Comparison of ENCODE assay signal across 26 cellular contexts in the genomic region with DNA sequence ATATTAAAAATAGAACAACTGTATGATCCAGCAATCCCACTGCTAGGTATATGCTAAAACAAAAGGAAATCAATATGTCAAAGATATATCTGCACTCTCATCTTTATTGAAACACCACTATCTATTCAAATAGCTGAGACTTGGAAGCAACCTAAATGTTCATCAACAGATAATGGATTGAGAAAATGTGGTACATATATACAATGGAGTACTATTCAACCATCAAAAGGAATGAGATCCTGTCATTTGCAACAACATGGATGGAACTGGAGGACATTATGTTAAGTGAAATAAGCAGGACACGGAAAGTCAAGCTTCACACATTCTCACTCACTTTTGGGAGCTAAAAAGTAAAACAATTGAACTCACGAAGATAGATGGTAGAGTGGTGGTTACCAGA.
"Had no signal": no experiment of that assay in that cellular context is flagged by ENCODE, and none has a peak within 500 bp of the region (broad histone marks: within the 10 kb centered on the region; RNA-seq: fewer than 3 reads in every experiment).

No MANE protein-coding gene starts in this region.

- DNase-seq: stimulated activated CD4-positive, alpha-beta T cell treated with anti-CD3 and anti-CD28 coated beads, Interleukin-2, amount 100 ng/mL, for 48 hours; stimulated activated CD4-positive, alpha-beta T cell treated with anti-CD3 and anti-CD28 coated beads, Interleukin-4, amount 100 ng/mL, for 1 hour; stimulated activated CD4-positive, alpha-beta T cell treated with anti-CD3 and anti-CD28 coated beads, Interleukin-4, amount 100 ng/mL, for 24 hours; stimulated activated CD4-positive, alpha-beta T cell treated with anti-CD3 and anti-CD28 coated beads, Interleukin-4, amount 100 ng/mL, for 4 hours; stimulated activated CD8-positive, alpha-beta memory T cell treated with anti-CD3 and anti-CD28 coated beads, Interleukin-4, amount 100 ng/mL, for 48 hours; stimulated activated naive B cell treated with anti-CD40 and anti-IgM and Interleukin-4, amounts not matched to agents 10 μg/mL and 1 μg/mL and 100 μg/mL, for 72 hours; stimulated activated naive CD4-positive, alpha-beta T cell; stimulated activated naive CD4-positive, alpha-beta T cell treated with Interleukin-2 at 50 U/mL for 16 hours; stimulated activated naive CD8-positive, alpha-beta T cell treated with anti-CD3 and anti-CD28 coated beads, Interleukin-15, amount 100 ng/mL, for 72 hours; stimulated activated naive CD8-positive, alpha-beta T cell treated with anti-CD3 and anti-CD28 coated beads, Interleukin-15, Interleukin-2, amounts not matched to agents 100 U/mL and 50 U/mL, for 24 hours; stomach; substantia nigra; testis; thyroid gland; tibial artery; transverse colon; trophoblast cell; upper lobe of left lung; upper lobe of right lung; uterus had no signal

- H3K9me3 ChIP-seq: stomach, testis, thoracic aorta, thyroid gland, tibial artery, tibial nerve, transverse colon, upper lobe of right lung, uterus, vagina had no signal

- ATAC-seq: stimulated activated effector memory CD8-positive, alpha-beta T cell treated with anti-CD3 and anti-CD28 coated beads, Interleukin-12 subunit alpha, Interleukin-12 subunit beta, amount 100 ng/mL, for 72 hours; stimulated activated memory B cell treated with anti-CD40 and anti-IgM and Interleukin-4, amounts not matched to agents 10 μg/mL and 1 μg/mL and 100 μg/mL, for 72 hours; stimulated activated naive B cell treated with anti-CD40 and anti-IgM and Interleukin-4, amounts not matched to agents 10 μg/mL and 1 μg/mL and 100 μg/mL, for 72 hours; stimulated activated naive CD8-positive, alpha-beta T cell treated with anti-CD3 and anti-CD28 coated beads, Interleukin-15, amount 100 ng/mL, for 72 hours; stimulated activated naive CD8-positive, alpha-beta T cell treated with anti-CD3 and anti-CD28 coated beads, Interleukin-15, Interleukin-2, amounts not matched to agents 100 U/mL and 50 U/mL, for 24 hours; upper lobe of right lung had no signal

- H3K27ac ChIP-seq: stomach, suprapubic skin, testis, thoracic aorta, thyroid gland, tibial artery, tibial nerve, transverse colon, upper lobe of left lung, upper lobe of right lung, uterus, vagina had no signal

- H3K36me3 ChIP-seq: stomach, suprapubic skin, thoracic aorta, thyroid gland, tibial artery, tibial nerve, transverse colon, upper lobe of left lung, upper lobe of right lung, uterus, vagina had no signal

- H3K4me1 ChIP-seq: stomach, suprapubic skin, testis, thyroid gland, tibial artery, tibial nerve, transverse colon, upper lobe of left lung, upper lobe of right lung, uterus, vagina had no signal

- H3K4me3 ChIP-seq: stomach, suprapubic skin, testis, thoracic aorta, thyroid gland, tibial artery, tibial nerve, transverse colon, upper lobe of left lung, upper lobe of right lung, uterus, vagina had no signal

- H3K27me3 ChIP-seq: stomach, suprapubic skin, testis, thyroid gland, tibial artery, tibial nerve, transverse colon, upper lobe of left lung, upper lobe of right lung, uterus, vagina had no signal
